In genomic region chr5:139343476-139343875, GRCh38 we compare ENCODE assay signal across 8 cellular contexts. TPM values are rescaled to one million over a fixed set of nuclear protein-coding genes. Genes with fewer than 3 reads are reported as not detected.
DNase-seq lines count a peak whose midpoint lies in the region; ATAC-seq and TF ChIP-seq lines count a peak whose summit lies in the region.

No MANE protein-coding gene starts in this region.

- no peak for TF ChIP-seq CTCF in BE2C (IDR thresholded peaks at IDR 0.05; ENCODE audit: low read depth, low read length)
- no peak for TF ChIP-seq CTCF in breast epithelium (IDR thresholded peaks at IDR 0.05)

- H3K4me1 ChIP-seq in BE2C (no peaks in the 10 kb centered on the region), breast epithelium (peaks cover 0 to 4% of the 10 kb centered on the region in 2 donors)

- no peaks in the 10 kb centered on the region for H3K9me3 Mint-ChIP-seq in natural killer cell treated with Interleukin-12 subunit alpha and Interleukin-12 subunit beta and Interleukin-15 and Interleukin-18, amount 100 ng/mL, for 72 hours

- peak overlapping the region; percentile 98 for H3K4me3 ChIP-seq in BE2C (ENCODE audit: low read depth, low read length)
- peak overlapping the region; percentile 98 for H3K4me3 ChIP-seq in Jurkat, Clone E6-1 (ENCODE audit: low read length)
- H3K4me3 ChIP-seq in breast epithelium = peak overlapping the region; percentile 10 to 99 (median 74)

- H3K9me3 ChIP-seq in BE2C = no peaks in the 10 kb centered on the region
- no peaks in the 10 kb centered on the region for H3K9me3 ChIP-seq in breast epithelium

- ATAC-seq in natural killer cell treated with Interleukin-12 subunit alpha and Interleukin-12 subunit beta and Interleukin-15 and Interleukin-18, amount 100 ng/mL, for 72 hours = no peak

- H3K27me3 Mint-ChIP-seq in natural killer cell treated with Interleukin-12 subunit alpha and Interleukin-12 subunit beta and Interleukin-15 and Interleukin-18, amount 100 ng/mL, for 72 hours = no peaks in the 10 kb centered on the region

- DNase-seq in BE2C (no peak), breast epithelium (ENCODE audit: low spot score in 2 of 2) (no peak), HuH-7.5 (ENCODE audit: low spot score) (no peak), C1 segment of cervical spinal cord (lab: John Stamatoyannopoulos, UW) (no peak), DMS53 (lab: John Stamatoyannopoulos, UW) (no peak), kidney tubule cell (ENCODE audit: low spot score) (no peak)
- no peak for DNase-seq in Jurkat, Clone E6-1 (ENCODE audit: low read depth, low spot score)
- DNase-seq in natural killer cell treated with Interleukin-12 subunit alpha and Interleukin-12 subunit beta and Interleukin-15 and Interleukin-18, amount 100 ng/mL, for 72 hours (ENCODE audit: low spot score) = no peak

- no peak overlapping the region for H3K27ac ChIP-seq in breast epithelium

- H3K36me3 ChIP-seq in BE2C (peaks cover 8% of the 10 kb centered on the region), breast epithelium (no peaks in the 10 kb centered on the region)

- H3K4me1 Mint-ChIP-seq in natural killer cell treated with Interleukin-12 subunit alpha and Interleukin-12 subunit beta and Interleukin-15 and Interleukin-18, amount 100 ng/mL, for 72 hours (ENCODE audit: low read depth in 2 of 2) = peaks cover 35 to 42% of the 10 kb centered on the region in 2 donors

- H3K27ac Mint-ChIP-seq in natural killer cell treated with Interleukin-12 subunit alpha and Interleukin-12 subunit beta and Interleukin-15 and Interleukin-18, amount 100 ng/mL, for 72 hours = peak overlapping the region; percentile 91 to 93

- no peaks in the 10 kb centered on the region for H3K36me3 Mint-ChIP-seq in natural killer cell treated with Interleukin-12 subunit alpha and Interleukin-12 subunit beta and Interleukin-15 and Interleukin-18, amount 100 ng/mL, for 72 hours

- no peak for TF ChIP-seq POLR2A in breast epithelium (IDR thresholded peaks at IDR 0.05)

- peak overlapping the region; percentile 98 for H3K4me3 Mint-ChIP-seq in natural killer cell treated with Interleukin-12 subunit alpha and Interleukin-12 subunit beta and Interleukin-15 and Interleukin-18, amount 100 ng/mL, for 72 hours

- no peaks in the 10 kb centered on the region for H3K27me3 ChIP-seq in BE2C
- H3K27me3 ChIP-seq in breast epithelium = no peaks in the 10 kb centered on the region

- intact Hi-C loops in breast epithelium (cut with DNase I; ENCODE audit: low total_unique reads) = no loop called here

RNA-seq across cellular contexts. Expression of gene PAIP2, which starts 1.8 kb away (rescaled TPM):
- polyA plus RNA-seq in BE2C (2012; ENCODE audit: insufficient read depth, insufficient read length, low read depth) = 185 TPM
- polyA plus RNA-seq in Jurkat, Clone E6-1 (2012; ENCODE audit: insufficient read depth, insufficient read length) = 250 TPM
- 10 to 100 TPM; 86.3 to 95.4 (median 95.0) TPM for total RNA-seq in breast epithelium
- total RNA-seq in natural killer cell treated with Interleukin-12 subunit alpha and Interleukin-12 subunit beta and Interleukin-15 and Interleukin-18, amount 100 ng/mL, for 72 hours = 10 to 100 TPM; 38.1 to 77.5 TPM

RNA-seq across cellular contexts. Expression of gene SLC23A1, which starts 39.6 kb away (rescaled TPM):
- not detected for polyA plus RNA-seq in BE2C (2012; ENCODE audit: insufficient read depth, insufficient read length, low read depth)
- 7.0 TPM for polyA plus RNA-seq in Jurkat, Clone E6-1 (2012; ENCODE audit: insufficient read depth, insufficient read length)
- 1 to 10 TPM in 1 of 3 donors, under 1 TPM in 1, not detected in 1; 0.33 to 1.0 TPM for total RNA-seq in breast epithelium
- total RNA-seq in natural killer cell treated with Interleukin-12 subunit alpha and Interleukin-12 subunit beta and Interleukin-15 and Interleukin-18, amount 100 ng/mL, for 72 hours = under 1 TPM; 0.36 to 0.78 TPM

RNA-seq across cellular contexts. Expression of gene MZB1, which starts 46.2 kb away (rescaled TPM):
- 0.42 TPM for polyA plus RNA-seq in BE2C (2012; ENCODE audit: insufficient read depth, insufficient read length, low read depth)
- polyA plus RNA-seq in Jurkat, Clone E6-1 (2012; ENCODE audit: insufficient read depth, insufficient read length) = 301 TPM
- total RNA-seq in breast epithelium = 10 to 100 TPM in 1 of 3 donors, 1 to 10 TPM in 1, not detected in 1; 8.6 to 35.4 TPM
- 10 to 100 TPM; 10.3 to 27.6 TPM for total RNA-seq in natural killer cell treated with Interleukin-12 subunit alpha and Interleukin-12 subunit beta and Interleukin-15 and Interleukin-18, amount 100 ng/mL, for 72 hours

RNA-seq across cellular contexts. Expression of gene MATR3, which starts 49.9 kb away (rescaled TPM):
- polyA plus RNA-seq in BE2C (2012; ENCODE audit: insufficient read depth, insufficient read length, low read depth) = 178 TPM
- polyA plus RNA-seq in Jurkat, Clone E6-1 (2012; ENCODE audit: insufficient read depth, insufficient read length) = 274 TPM
- total RNA-seq in breast epithelium = 100 to 1,000 TPM; 213 to 349 (median 279) TPM
- total RNA-seq in natural killer cell treated with Interleukin-12 subunit alpha and Interleukin-12 subunit beta and Interleukin-15 and Interleukin-18, amount 100 ng/mL, for 72 hours = 100 to 1,000 TPM; 206 to 229 TPM

RNA-seq across cellular contexts. Expression of gene PROB1, which starts 51.4 kb away (rescaled TPM):
- 1.9 TPM for polyA plus RNA-seq in BE2C (2012; ENCODE audit: insufficient read depth, insufficient read length, low read depth)
- 4.0 TPM for polyA plus RNA-seq in Jurkat, Clone E6-1 (2012; ENCODE audit: insufficient read depth, insufficient read length)
- 1 to 10 TPM in 1 of 3 donors, under 1 TPM in 2; 0.32 to 1.3 (median 0.73) TPM for total RNA-seq in breast epithelium
- total RNA-seq in natural killer cell treated with Interleukin-12 subunit alpha and Interleukin-12 subunit beta and Interleukin-15 and Interleukin-18, amount 100 ng/mL, for 72 hours = 1 to 10 TPM; 3.4 to 6.6 TPM
